Comparison of ENCODE assay signal across 17 cellular contexts in the genomic region with DNA sequence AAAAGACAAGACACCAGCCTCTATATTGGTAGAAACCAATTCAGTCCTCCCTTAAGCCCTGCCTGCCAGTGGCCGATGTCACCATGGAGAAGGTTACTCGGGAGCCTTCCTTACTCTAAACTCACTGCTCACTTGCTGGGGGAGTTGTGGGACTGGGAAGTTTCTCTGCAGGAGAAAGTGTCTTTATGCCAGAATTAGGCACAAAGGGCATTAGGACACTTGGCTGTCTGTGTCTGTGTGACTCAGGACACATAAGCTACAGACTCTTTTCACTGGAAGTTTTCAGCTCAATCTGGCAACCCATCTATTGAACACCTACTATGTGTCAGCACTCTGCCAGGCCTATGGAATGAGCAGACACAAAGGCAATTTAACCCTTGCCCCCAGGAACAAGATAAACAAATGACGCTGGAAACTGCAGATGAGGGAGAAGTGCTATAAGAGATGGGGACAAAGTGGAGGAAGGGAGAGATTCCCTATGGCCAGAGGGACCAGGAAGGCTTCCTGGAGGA. TPM values are rescaled to one million over a fixed set of nuclear protein-coding genes. Genes with fewer than 3 reads are reported as not detected.
A peak's percentile ranks its signal among the peaks of the same experiment; 100 is the strongest.
DNase-seq lines count a peak whose midpoint lies in the region; ATAC-seq, FAIRE-seq and TF ChIP-seq lines count a peak whose summit lies in the region.
"Had no signal": no experiment of that assay in that cellular context is flagged by ENCODE, and none has a peak within 500 bp of the region (broad histone marks: within the 10 kb centered on the region; RNA-seq: fewer than 3 reads in every experiment).

No MANE protein-coding gene starts in this region.

- H3K79me2 ChIP-seq in HepG2 (ENCODE audit: insufficient read depth, low read length) (no peaks in the 10 kb centered on the region), neural progenitor cell (ENCODE audit: low read depth) (no peaks in the 10 kb centered on the region)

- intact Hi-C loops in cardiac septum (cut with DNase I) = no loop called here
- intact Hi-C loops in left cardiac atrium (cut with DNase I) = loop anchor here in 1 of 2 donors (5.0 kb wide), 1 partner anchor 237 kb away; no protein-coding TSS in a partner anchor
- intact Hi-C loops in HepG2 (cut with micrococcal nuclease; ENCODE audit: unreplicated experiment) = no loop called here

- in situ Hi-C loops in HepG2 (cut with HindIII; ENCODE audit: extremely low pct_ligation_motif_present, low pct_unique_long_range_greater_than_20kb) = loop anchor here (10.0 kb wide), 1 partner anchor 230 kb away; no protein-coding TSS in a partner anchor

- TF ChIP-seq RAD21 in HepG2 (CRISPR knock-in tag; IDR thresholded peaks at IDR 0.05) = no peak

- TF ChIP-seq EP300 in HepG2 (IDR thresholded peaks at IDR 0.05; ENCODE audit: low read depth in 2 of 2, low read length in 2 of 2) (no peak), HepG2 (CRISPR knock-in tag; IDR thresholded peaks at IDR 0.05; ENCODE audit: borderline replicate concordance) (no peak)

- H3K9ac ChIP-seq in HepG2 (ENCODE audit: insufficient read depth, low read depth, low read length) (no peak overlapping the region), neural progenitor cell (no peak overlapping the region)
- H3K9ac ChIP-seq: BLaER1, GM23248 had no signal

- DNase-seq in cardiac septum (ENCODE audit: low spot score) (peak; percentile 49), left cardiac atrium (no peak), HepG2 (ENCODE audit: low spot score) (no peak), neural progenitor cell (ENCODE audit: low spot score) (peak; percentile 10), NAMALWA (ENCODE audit: low spot score) (no peak), GM10248 (ENCODE audit: extremely low spot score) (no peak), NCI-H2171 (lab: John Stamatoyannopoulos, UW) (no peak)
- DNase-seq: 8988T; AML-193; CD8-positive, alpha-beta memory T cell; GF-D8; H7 had no signal

- H3K9me3 Mint-ChIP-seq in neural progenitor cell = no peaks in the 10 kb centered on the region
- H3K9me3 Mint-ChIP-seq: CD8-positive, alpha-beta memory T cell had no signal

- POLR2A ChIA-PET in HepG2 (lab: Yijun Ruan, JAX) (no interaction called here), GM10248 (lab: Yijun Ruan, JAX) (no interaction called here)

- no peak overlapping the region for H2AFZ ChIP-seq in HepG2 (ENCODE audit: low read length)
- peak overlapping the region; percentile 31 for H2AFZ ChIP-seq in neural progenitor cell (replicated peaks)
- H2AFZ ChIP-seq: GM23248 had no signal

- H3K4me1 ChIP-seq in HepG2 (ENCODE audit: insufficient read depth, low read length) = no peaks in the 10 kb centered on the region
- peaks cover 12% of the 10 kb centered on the region for H3K4me1 ChIP-seq in neural progenitor cell
- H3K4me1 ChIP-seq: BLaER1, Caco-2 had no signal

- TF ChIP-seq POLR2A in HepG2 (IDR thresholded peaks at IDR 0.05; ENCODE audit: insufficient read depth in 1 of 2, low read depth in 2 of 2, low read length in 2 of 2) = no peak

- H3K4me2 ChIP-seq in HepG2 (ENCODE audit: low read depth, low read length) (no peak overlapping the region), neural progenitor cell (no peak overlapping the region)
- H3K4me2 ChIP-seq: BLaER1 had no signal

- CTCF ChIA-PET in HepG2 (lab: Yijun Ruan, JAX; ENCODE audit: low intra/inter-chr PET ratio, low total read pairs) = no interaction called here
- CTCF ChIA-PET in GM10248 (lab: Yijun Ruan, JAX) = interaction anchor here (1.1 to 2.2 kb wide), 2 partner anchors 10 to 236 kb away, joined by 3 to 8 read pairs; no protein-coding TSS in a partner anchor

- H3K27ac Mint-ChIP-seq in neural progenitor cell = peak overlapping the region; percentile 72

- peaks cover 4% of the 10 kb centered on the region for H3K27me3 Mint-ChIP-seq in neural progenitor cell (ENCODE audit: insufficient read depth, low read depth)

- no peak for FAIRE-seq in HepG2 (lab: Jason Lieb, UNC)
- FAIRE-seq: HTR-8/SVneo had no signal

- H3F3A ChIP-seq in neural progenitor cell (ENCODE audit: low read depth) = peaks cover 6% of the 10 kb centered on the region

- no peaks in the 10 kb centered on the region for H4K20me1 ChIP-seq in HepG2 (ENCODE audit: insufficient read depth, low read length)
- no peaks in the 10 kb centered on the region for H4K20me1 ChIP-seq in neural progenitor cell (ENCODE audit: low read depth)
- H4K20me1 ChIP-seq: BLaER1 had no signal

- H3K36me3 ChIP-seq in HepG2 (replicated peaks in 1 of 2; ENCODE audit: control insufficient read depth in 1 of 2, insufficient read depth in 2 of 2, low read length in 2 of 2) = no peaks in the 10 kb centered on the region
- no peaks in the 10 kb centered on the region for H3K36me3 ChIP-seq in neural progenitor cell
- H3K36me3 ChIP-seq: BLaER1 had no signal

- no peak overlapping the region for H3K4me3 ChIP-seq in HepG2 (replicated peaks in 1 of 3; ENCODE audit: insufficient read depth in 1 of 3, low read depth in 2 of 3, low read length in 3 of 3)
- H3K4me3 ChIP-seq in neural progenitor cell = no peak overlapping the region
- H3K4me3 ChIP-seq: BLaER1, GM23248 had no signal

- H3K27ac ChIP-seq in HepG2 (ENCODE audit: extremely low read length, insufficient read depth, low read length) = no peak overlapping the region
- no peak overlapping the region for H3K27ac ChIP-seq in neural progenitor cell
- H3K27ac ChIP-seq: BLaER1, GM23248 had no signal

- BruUV-seq in HepG2 (replicated peaks; lab: Mats Ljungman, UMichigan) = no TSS peak

- TF ChIP-seq CTCF in HepG2 (CRISPR knock-in tag; IDR thresholded peaks at IDR 0.05) = no peak
- no peak for TF ChIP-seq CTCF in neural progenitor cell (IDR thresholded peaks at IDR 0.05)
- TF ChIP-seq CTCF in GM10248 (IDR thresholded peaks at IDR 0.05; ENCODE audit: control extremely low read depth, extremely low read depth, low read depth, missing control alignments) = no peak

- H3K9me3 ChIP-seq in HepG2 (ENCODE audit: low read length) (no peaks in the 10 kb centered on the region), neural progenitor cell (ENCODE audit: low read depth) (no peaks in the 10 kb centered on the region)
- H3K9me3 ChIP-seq: BLaER1, Caco-2 had no signal

- WGBS in HepG2 (ENCODE audit: low lambda C conversion rate) = 18% methylated on average over 3 of the region's 3 CpGs

- H3K27me3 ChIP-seq in HepG2 (ENCODE audit: control insufficient read depth in 1 of 2, insufficient read depth in 2 of 2, low read length in 2 of 2) (peaks cover 2 to 12% of the 10 kb centered on the region in 2 experiments; a peak in 1 of 5 replicates), neural progenitor cell (no peaks in the 10 kb centered on the region)
- H3K27me3 ChIP-seq: BLaER1 had no signal

- peaks cover 16% of the 10 kb centered on the region for H3K4me1 Mint-ChIP-seq in neural progenitor cell
- H3K4me1 Mint-ChIP-seq: CD8-positive, alpha-beta memory T cell had no signal

- no peaks in the 10 kb centered on the region for H3K36me3 Mint-ChIP-seq in neural progenitor cell
- H3K36me3 Mint-ChIP-seq: CD8-positive, alpha-beta memory T cell had no signal

- ATAC-seq in left cardiac atrium (no peak), HepG2 (no peak), HG03108 (IDR thresholded peaks at IDR 0.05; ENCODE audit: unreplicated experiment) (no peak)

- no peak overlapping the region for H3K4me3 Mint-ChIP-seq in neural progenitor cell
- H3K4me3 Mint-ChIP-seq: CD8-positive, alpha-beta memory T cell had no signal

TF ChIP-seq in HepG2, 621 proteins besides CTCF, POLR2A, EP300 and RAD21 (continues in another document):
- TF ChIP-seq ZNF33A (CRISPR knock-in tag; IDR thresholded peaks at IDR 0.05; ENCODE audit: borderline replicate concordance) = no peak
- peak; percentile 74; the same call in 1 of the 2 replicates for TF ChIP-seq ZKSCAN1 (IDR thresholded peaks at IDR 0.05; ENCODE audit: low read length)
- TF ChIP-seq AGO1 (IDR thresholded peaks at IDR 0.05; ENCODE audit: low read depth, low read length, poor library complexity, severe bottlenecking) = no peak
- no peak for TF ChIP-seq HMG20B (CRISPR knock-in tag; conservative IDR thresholded peaks at IDR 0.05)
- TF ChIP-seq, protein P1, sequence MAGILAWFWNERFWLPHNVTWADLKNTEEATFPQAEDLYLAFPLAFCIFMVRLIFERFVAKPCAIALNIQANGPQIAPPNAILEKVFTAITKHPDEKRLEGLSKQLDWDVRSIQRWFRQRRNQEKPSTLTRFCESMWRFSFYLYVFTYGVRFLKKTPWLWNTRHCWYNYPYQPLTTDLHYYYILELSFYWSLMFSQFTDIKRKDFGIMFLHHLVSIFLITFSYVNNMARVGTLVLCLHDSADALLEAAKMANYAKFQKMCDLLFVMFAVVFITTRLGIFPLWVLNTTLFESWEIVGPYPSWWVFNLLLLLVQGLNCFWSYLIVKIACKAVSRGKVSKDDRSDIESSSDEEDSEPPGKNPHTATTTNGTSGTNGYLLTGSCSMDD (CRISPR knock-in tag; IDR thresholded peaks at IDR 0.05) = no peak

RNA-seq across cellular contexts. Expression of a gene that starts 49.5 kb away (rescaled TPM):
- total RNA-seq in cardiac septum (31.6 TPM), left cardiac atrium (10 to 100 TPM; 25.1 to 26.1 TPM), HepG2 (2016; rRNA removed; fragmentation: Illumina TruSeq; extraction: Trizol) (31.0 and 43.6 TPM in 2 replicates), neural progenitor cell (ENCODE audit: low replicate concordance) (28.3 and 38.8 TPM in 2 replicates)
- total RNA-seq in HepG2 (2016; cell fraction: cytosol; rRNA removed; fragmentation: Illumina TruSeq; extraction: Trizol; ENCODE audit: low read depth) = 9.3 and 13.6 TPM in 2 replicates
- 29.9 and 40.9 TPM in 2 replicates for total RNA-seq in HepG2 (2016; cell fraction: insoluble cytoplasmic fraction; rRNA removed; fragmentation: Illumina TruSeq; extraction: Trizol)
- total RNA-seq in HepG2 (2016; cell fraction: membrane; rRNA removed; fragmentation: Illumina TruSeq; extraction: Trizol) = 23.6 and 25.5 TPM in 2 replicates
- 35.3 and 37.2 TPM in 2 replicates for total RNA-seq in HepG2 (2016; cell fraction: nucleus; rRNA removed; fragmentation: Illumina TruSeq; extraction: Trizol)
- polyA plus RNA-seq in HepG2 (2011; rRNA removed) = 10.6 and 14.2 TPM in 2 replicates
- 3.9 and 5.9 TPM in 2 replicates for polyA plus RNA-seq in HepG2 (2011; cell fraction: cytosol; rRNA removed)
- polyA plus RNA-seq in HepG2 (2011; cell fraction: nucleus; rRNA removed) = 6.9 and 7.8 TPM in 2 replicates
- polyA plus RNA-seq in HepG2 (2012) = 8.3 and 12.1 TPM in 2 replicates
- polyA plus RNA-seq in HepG2 (2016; cell fraction: cytosol; fragmentation: Illumina TruSeq; extraction: Trizol; ENCODE audit: low read depth) = 2.5 and 3.3 TPM in 2 replicates
- 18.3 and 18.5 TPM in 2 replicates for polyA plus RNA-seq in HepG2 (2016; cell fraction: insoluble cytoplasmic fraction; fragmentation: Illumina TruSeq; extraction: Trizol; ENCODE audit: low read depth)
- polyA plus RNA-seq in HepG2 (2016; cell fraction: membrane; fragmentation: Illumina TruSeq; extraction: Trizol; ENCODE audit: low read depth) = 7.7 and 8.5 TPM in 2 replicates
- polyA plus RNA-seq in HepG2 (2016; cell fraction: nucleus; fragmentation: Illumina TruSeq; extraction: Trizol; ENCODE audit: insufficient read depth, low read depth) = 15.3 and 21.2 TPM in 2 replicates
- polyA minus RNA-seq in HepG2 (2011; rRNA and poly(A)+ RNA removed; ENCODE audit: low replicate concordance) = 11.8 and 27.1 TPM in 2 replicates
- 18.8 and 27.1 TPM in 2 replicates for polyA minus RNA-seq in HepG2 (2011; cell fraction: cytosol; rRNA and poly(A)+ RNA removed)
- polyA minus RNA-seq in HepG2 (2011; cell fraction: nucleus; rRNA and poly(A)+ RNA removed) = 35.0 and 37.0 TPM in 2 replicates

Comparison
In these comparisons a context has a peak if more than half of its experiments do, and no peak if none do; other contexts are left out.
1. DNase-seq: peak in cardiac septum (single experiment) and neural progenitor cell (single experiment); none in left cardiac atrium (single experiment), HepG2 (single experiment), NAMALWA (single experiment), GM10248 (single experiment) and NCI-H2171 (single experiment).